1 cellular context compared by ENCODE assay signal in genomic region chr2:212970132-212970531, GRCh38.
A peak's percentile ranks its signal among the peaks of the same experiment; 100 is the strongest.
TF ChIP-seq lines count a peak whose summit lies in the region.

No MANE protein-coding gene starts in this region.

TF ChIP-seq in IMR-90, 13 proteins besides CTCF, POLR2A, EP300 and RAD21:
- TF ChIP-seq CEBPB (IDR thresholded peaks at IDR 0.05; ENCODE audit: low read depth, low read length) (peak; percentile 78), NFE2L2 (IDR thresholded peaks at IDR 0.05; ENCODE audit: low read depth, low read length) (no peak), FOS (IDR thresholded peaks at IDR 0.05; ENCODE audit: low read depth, low read length) (peak; percentile 47; the same call in 1 of the 2 replicates), BHLHE40 (IDR thresholded peaks at IDR 0.05; ENCODE audit: low read depth, low read length) (no peak), CHD1 (IDR thresholded peaks at IDR 0.05; ENCODE audit: low read depth, low read length) (no peak)
